In genomic region chr4:102344520-102344954, GRCh38 we compare ENCODE assay signal across 8 cellular contexts. TPM values are rescaled to one million over a fixed set of nuclear protein-coding genes. Genes with fewer than 3 reads are reported as not detected.
DNase-seq lines count a peak whose midpoint lies in the region; ATAC-seq and TF ChIP-seq lines count a peak whose summit lies in the region.

No MANE protein-coding gene starts in this region.

- H3K27me3 Mint-ChIP-seq in naive thymus-derived CD4-positive, alpha-beta T cell = peaks cover 0 to 6% (median 0%) of the 10 kb centered on the region in 5 donors

- H3K4me1 Mint-ChIP-seq in naive thymus-derived CD4-positive, alpha-beta T cell = peaks cover 29 to 58% (median 51%) of the 10 kb centered on the region in 7 donors

- peak overlapping the region; percentile 87 for H3K4me3 ChIP-seq in naive thymus-derived CD4-positive, alpha-beta T cell (ENCODE audit: low read length)

- no peaks in the 10 kb centered on the region for H3K27me3 ChIP-seq in naive thymus-derived CD4-positive, alpha-beta T cell (ENCODE audit: control insufficient read depth in 2 of 2, insufficient read depth in 2 of 2, low read length in 2 of 2)

- H3K36me3 Mint-ChIP-seq in naive thymus-derived CD4-positive, alpha-beta T cell = peaks cover 0 to 25% (median 0%) of the 10 kb centered on the region in 5 donors

- H3K9me3 ChIP-seq in naive thymus-derived CD4-positive, alpha-beta T cell (ENCODE audit: control insufficient read depth in 2 of 3, low read length in 3 of 3) = no peaks in the 10 kb centered on the region

- POLR2A ChIA-PET in naive thymus-derived CD4-positive, alpha-beta T cell (lab: Charles Lee) = interaction anchor here (0.6 to 2.7 kb wide), 17 partner anchors 8 to 734 kb away, joined by 3 to 20 read pairs (median 4); partner anchors contain the start of genes CISD2, MANBA, SLC9B1 and UBE2D3

- DNase-seq in 8988T = peak; percentile 29
- peak; percentile 67 for DNase-seq in NCI-H69 (lab: John Stamatoyannopoulos, UW)
- DNase-seq in activated T-cell treated with anti-CD3 and anti-CD28 coated beads for 24 hours (ENCODE audit: low read depth) = peak; percentile 57
- peak in 2 of 9 donors; percentile 69 to 79 for DNase-seq in naive thymus-derived CD4-positive, alpha-beta T cell
- peak in 5 of 6 experiments; percentile 69 to 90 (median 76) for DNase-seq in stimulated activated naive CD4-positive, alpha-beta T cell (lab: John Stamatoyannopoulos, UW)

- peaks cover 15 to 37% of the 10 kb centered on the region in 2 donors for H3K4me1 ChIP-seq in naive thymus-derived CD4-positive, alpha-beta T cell (ENCODE audit: control insufficient read depth in 2 of 2, insufficient read depth in 2 of 2, low read length in 2 of 2)

- no peak for TF ChIP-seq POLR2A in GM18505 (IDR thresholded peaks at IDR 0.05; ENCODE audit: borderline replicate concordance, extremely low read depth, insufficient read depth, insufficient read length)

- H3K27ac Mint-ChIP-seq in naive thymus-derived CD4-positive, alpha-beta T cell = peak overlapping the region; percentile 91 to 98 (median 95)

- H3K9me3 Mint-ChIP-seq in naive thymus-derived CD4-positive, alpha-beta T cell = no peaks in the 10 kb centered on the region

- H3K36me3 ChIP-seq in naive thymus-derived CD4-positive, alpha-beta T cell (ENCODE audit: control insufficient read depth in 2 of 3, insufficient read depth in 3 of 3, low read length in 3 of 3) = no peaks in the 10 kb centered on the region

- peak overlapping the region; percentile 95 for H3K27ac ChIP-seq in naive thymus-derived CD4-positive, alpha-beta T cell (ENCODE audit: low read depth, low read length)

- CTCF ChIA-PET in naive thymus-derived CD4-positive, alpha-beta T cell (lab: Charles Lee) = interaction anchor here (0.7 to 0.9 kb wide), 2 partner anchors 90 to 484 kb away, joined by 3 read pairs; no protein-coding TSS in a partner anchor

- peak overlapping the region; percentile 87 to 97 (median 90) for H3K4me3 Mint-ChIP-seq in naive thymus-derived CD4-positive, alpha-beta T cell

- intact Hi-C loops in naive thymus-derived CD4-positive, alpha-beta T cell (cut with micrococcal nuclease) = loop anchor here (1.0 to 10.0 kb wide), 12 partner anchors 8 to 1324 kb away; partner anchors contain the start of genes CENPE (in 2 of the 2), BDH2 (in 1 of the 2), CISD2 (in 1 of the 2) and MANBA (in 1 of the 2)

- ATAC-seq in GM18505 (IDR thresholded peaks at IDR 0.05; ENCODE audit: unreplicated experiment) (peak; percentile 51), HG02938 (IDR thresholded peaks at IDR 0.05; ENCODE audit: unreplicated experiment) (peak; percentile 40), esophagus mucosa (peak; percentile 77)
- ATAC-seq in naive thymus-derived CD4-positive, alpha-beta T cell = peak; percentile 69

RNA-seq across cellular contexts. Expression of gene SLC39A8, which starts 0.7 kb away (rescaled TPM):
- total RNA-seq in esophagus mucosa = 3.1 TPM
- 10 to 100 TPM; 15.1 to 99.5 (median 17.8) TPM for total RNA-seq in naive thymus-derived CD4-positive, alpha-beta T cell
- 10 to 100 TPM; 27.4 to 27.6 TPM for polyA plus RNA-seq in naive thymus-derived CD4-positive, alpha-beta T cell
